17 cellular contexts compared by ENCODE assay signal in genomic region chr13:40943073-40943472, GRCh38.
DNase-seq lines count a peak whose midpoint lies in the region; ATAC-seq, FAIRE-seq and TF ChIP-seq lines count a peak whose summit lies in the region.
"Had no signal": no experiment of that assay in that cellular context is flagged by ENCODE, and none has a peak within 500 bp of the region (broad histone marks: within the 10 kb centered on the region; RNA-seq: fewer than 3 reads in every experiment).

No MANE protein-coding gene starts in this region.

- H3K9me1 ChIP-seq in endothelial cell of umbilical vein (replicated peaks; ENCODE audit: control insufficient read depth, extremely low read depth, insufficient read depth, low read length), result no peaks in the 10 kb centered on the region

- H3K27ac Mint-ChIP-seq in activated T-cell treated with anti-CD3 and anti-CD28 coated beads, Interleukin-2, amount 50 U/mL, for 72 hours, result peak overlapping the region; percentile 64

- H2AFZ ChIP-seq in endothelial cell of umbilical vein (ENCODE audit: low read depth, low read length), result no peak overlapping the region
- H2AFZ ChIP-seq: GM23248 had no signal

- dilution Hi-C loops in endothelial cell of umbilical vein (cut with MboI; ENCODE audit: extremely low pct_ligation_motif_present, low sequenced_read_pairs), result no loop called here

- TF ChIP-seq POLR2A in endothelial cell of umbilical vein (IDR thresholded peaks at IDR 0.05; ENCODE audit: low read depth, low read length) (no peak), tibial nerve (IDR thresholded peaks at IDR 0.05) (no peak)

- no peak overlapping the region for H3K9ac ChIP-seq in endothelial cell of umbilical vein (replicated peaks; ENCODE audit: extremely low read depth, insufficient read depth, low read length)
- H3K9ac ChIP-seq: GM23248 had no signal

- no peaks in the 10 kb centered on the region for H3K27me3 Mint-ChIP-seq in activated T-cell treated with anti-CD3 and anti-CD28 coated beads, Interleukin-2, amount 50 U/mL, for 72 hours (ENCODE audit: low read depth)
- no peaks in the 10 kb centered on the region for H3K27me3 Mint-ChIP-seq in activated T-cell treated with anti-CD3 and anti-CD28 coated beads, Interleukin-2, amount 50 U/mL, for 4 hours (ENCODE audit: low read depth)

- H3K4me1 Mint-ChIP-seq in activated T-cell treated with anti-CD3 and anti-CD28 coated beads, Interleukin-2, amount 50 U/mL, for 72 hours (ENCODE audit: low read depth), result peaks cover 17% of the 10 kb centered on the region
- peaks cover 19% of the 10 kb centered on the region for H3K4me1 Mint-ChIP-seq in activated T-cell treated with anti-CD3 and anti-CD28 coated beads, Interleukin-2, amount 50 U/mL, for 4 hours (ENCODE audit: low read depth)

- POLR2A ChIA-PET in HEK293 (lab: Yijun Ruan, JAX) (no interaction called here), endothelial cell of umbilical vein (lab: Charles Lee) (no interaction called here)

- H3K36me3 Mint-ChIP-seq in activated T-cell treated with anti-CD3 and anti-CD28 coated beads, Interleukin-2, amount 50 U/mL, for 72 hours (ENCODE audit: insufficient read depth in 2 of 2), result peaks cover 9 to 43% of the 10 kb centered on the region in 2 donors
- peaks cover 45% of the 10 kb centered on the region for H3K36me3 Mint-ChIP-seq in activated T-cell treated with anti-CD3 and anti-CD28 coated beads, Interleukin-2, amount 50 U/mL, for 4 hours (ENCODE audit: insufficient read depth)

- H3K36me3 ChIP-seq in HEK293 (ENCODE audit: control insufficient read depth in 2 of 2, insufficient read depth in 1 of 2, low read length in 2 of 2) (peaks cover 0 to 21% of the 10 kb centered on the region in 2 experiments; a peak in 2 of 3 replicates), endothelial cell of umbilical vein (ENCODE audit: control insufficient read depth in 2 of 2, extremely low read depth in 1 of 2, insufficient read depth in 2 of 2, low read length in 2 of 2) (peaks cover 16 to 22% of the 10 kb centered on the region in 2 experiments), pancreas (peaks cover 4 to 48% (median 8%) of the 10 kb centered on the region in 3 donors), tibial nerve (peaks cover 0 to 86% (median 0%) of the 10 kb centered on the region in 3 donors)

- no peak overlapping the region for H3K27ac ChIP-seq in HEK293 (ENCODE audit: extremely low read depth, low read depth, low read length)
- H3K27ac ChIP-seq in endothelial cell of umbilical vein (ENCODE audit: insufficient read depth, low read depth, low read length), result no peak overlapping the region
- no peak overlapping the region for H3K27ac ChIP-seq in pancreas
- H3K27ac ChIP-seq in tibial nerve, result no peak overlapping the region
- H3K27ac ChIP-seq: C4-2B, GM23248 had no signal

- H3K4me3 Mint-ChIP-seq in activated T-cell treated with anti-CD3 and anti-CD28 coated beads, Interleukin-2, amount 50 U/mL, for 72 hours, result no peak overlapping the region
- H3K4me3 Mint-ChIP-seq in activated T-cell treated with anti-CD3 and anti-CD28 coated beads, Interleukin-2, amount 50 U/mL, for 4 hours, result no peak overlapping the region

- no peak for DNase-seq in activated T-cell treated with anti-CD3 and anti-CD28 coated beads, Interleukin-2, amount 50 U/mL, for 72 hours
- DNase-seq in activated T-cell treated with anti-CD3 and anti-CD28 coated beads, Interleukin-2, amount 50 U/mL, for 4 hours, result no peak
- DNase-seq in endothelial cell of umbilical vein (ENCODE audit: low read depth, low spot score) (peak; percentile 24), pancreas (no peak), tibial nerve (ENCODE audit: low spot score in 2 of 2) (no peak), DMS153 (lab: John Stamatoyannopoulos, UW) (no peak)
- DNase-seq: DND-41; GF-D8; GM23248; KBM-7; NCI-H1048; NCI-H2227 treated with DMSO at 0.1 percent for 48 hours; NCI-H526; NK-92 treated with Interleukin-12 subunit alpha and Interleukin-12 subunit beta, amount 100 ng/mL, for 24 hours had no signal

- no peak for ATAC-seq in activated T-cell treated with anti-CD3 and anti-CD28 coated beads, Interleukin-2, amount 50 U/mL, for 72 hours (replicated peaks in 1 of 2)
- no peak for ATAC-seq in activated T-cell treated with anti-CD3 and anti-CD28 coated beads, Interleukin-2, amount 50 U/mL, for 4 hours
- ATAC-seq in pancreas (no peak), HG03025 (IDR thresholded peaks at IDR 0.05; ENCODE audit: low FRiP score, unreplicated experiment) (no peak)

- TF ChIP-seq CTCF in HEK293 (tag by site-specific recombination; IDR thresholded peaks at IDR 0.05) (no peak), endothelial cell of umbilical vein (IDR thresholded peaks at IDR 0.05; ENCODE audit: extremely low read depth in 1 of 2, insufficient read depth in 1 of 2, low read depth in 1 of 2, low read length in 2 of 2) (no peak), pancreas (IDR thresholded peaks at IDR 0.05) (no peak), tibial nerve (IDR thresholded peaks at IDR 0.05) (no peak)

- H3K27me3 ChIP-seq in endothelial cell of umbilical vein (ENCODE audit: control insufficient read depth in 2 of 2, insufficient read depth in 2 of 2, low read length in 2 of 2) (no peaks in the 10 kb centered on the region), pancreas (no peaks in the 10 kb centered on the region), tibial nerve (no peaks in the 10 kb centered on the region)

- H3K4me3 ChIP-seq in HEK293 (ENCODE audit: low read depth, low read length) (no peak overlapping the region), endothelial cell of umbilical vein (replicated peaks in 1 of 3; ENCODE audit: insufficient read depth in 1 of 3, low read depth in 1 of 3, low read length in 3 of 3) (no peak overlapping the region), pancreas (no peak overlapping the region), tibial nerve (no peak overlapping the region)
- H3K4me3 ChIP-seq: GM23248 had no signal

- no peaks in the 10 kb centered on the region for H3K9me3 Mint-ChIP-seq in activated T-cell treated with anti-CD3 and anti-CD28 coated beads, Interleukin-2, amount 50 U/mL, for 72 hours
- no peaks in the 10 kb centered on the region for H3K9me3 Mint-ChIP-seq in activated T-cell treated with anti-CD3 and anti-CD28 coated beads, Interleukin-2, amount 50 U/mL, for 4 hours

- no peak overlapping the region for H3K4me2 ChIP-seq in endothelial cell of umbilical vein (ENCODE audit: insufficient read depth, low read length)

- H4K20me1 ChIP-seq in endothelial cell of umbilical vein (replicated peaks; ENCODE audit: control insufficient read depth, extremely low read depth, insufficient read depth, low read length), result no peaks in the 10 kb centered on the region

- FAIRE-seq in endothelial cell of umbilical vein (lab: Jason Lieb, UNC) (no peak), pancreas (lab: Jason Lieb, UNC) (peak; percentile 9)

- H3K9me3 ChIP-seq in HEK293 (ENCODE audit: control insufficient read depth, insufficient read depth, low read depth, low read length) (no peaks in the 10 kb centered on the region), endothelial cell of umbilical vein (replicated peaks; ENCODE audit: control insufficient read depth, insufficient read depth, low read length) (no peaks in the 10 kb centered on the region), pancreas (no peaks in the 10 kb centered on the region), tibial nerve (no peaks in the 10 kb centered on the region)

- H3K4me1 ChIP-seq in HEK293 (ENCODE audit: control insufficient read depth, insufficient read depth, low read length), result no peaks in the 10 kb centered on the region; the same call in 1 of the 2 replicates
- H3K4me1 ChIP-seq in endothelial cell of umbilical vein (ENCODE audit: control insufficient read depth, extremely low read depth, insufficient read depth, low read length), result no peaks in the 10 kb centered on the region
- H3K4me1 ChIP-seq in pancreas, result no peaks in the 10 kb centered on the region
- peaks cover 0 to 8% (median 0%) of the 10 kb centered on the region in 4 donors for H3K4me1 ChIP-seq in tibial nerve

- CTCF ChIA-PET in HEK293 (lab: Yijun Ruan, JAX) (no interaction called here), endothelial cell of umbilical vein (lab: Charles Lee) (interaction anchor here (1.1 kb wide), 1 partner anchor 9 kb away, joined by 5 read pairs; no protein-coding TSS in a partner anchor)

- intact Hi-C loops in endothelial cell of umbilical vein (cut with micrococcal nuclease) (no loop called here), pancreas (cut with DNase I) (no loop called here)

- H3K79me2 ChIP-seq in endothelial cell of umbilical vein (ENCODE audit: control insufficient read depth, insufficient read depth, low read length), result peaks cover 4% of the 10 kb centered on the region

- BruUV-seq in endothelial cell of umbilical vein (replicated peaks; lab: Mats Ljungman, UMichigan), result no TSS peak

- no peak for TF ChIP-seq EP300 in tibial nerve (IDR thresholded peaks at IDR 0.05)

TF ChIP-seq in HEK293, 187 proteins besides CTCF, POLR2A, EP300 and RAD21 (continues in another document):
- TF ChIP-seq ZNF146 (tag by site-specific recombination; IDR thresholded peaks at IDR 0.05) (no peak), HOXD13 (CRISPR knock-in tag; IDR thresholded peaks at IDR 0.05; ENCODE audit: borderline replicate concordance) (no peak), ZNF701 (tag by site-specific recombination; IDR thresholded peaks at IDR 0.05) (no peak)

TF ChIP-seq in endothelial cell of umbilical vein, 7 proteins besides CTCF, POLR2A, EP300 and RAD21:
- TF ChIP-seq GATA2 (IDR thresholded peaks at IDR 0.05; ENCODE audit: insufficient read depth, insufficient read length, low read depth, low read length) (no peak), MYC (IDR thresholded peaks at IDR 0.05; ENCODE audit: low read depth, low read length) (no peak), JUN (IDR thresholded peaks at IDR 0.05; ENCODE audit: borderline replicate concordance, insufficient read depth, insufficient read length, low read depth) (no peak), FOS (IDR thresholded peaks at IDR 0.05; ENCODE audit: borderline replicate concordance, insufficient read depth, low read length) (no peak), POLR2AphosphoS5 (IDR thresholded peaks at IDR 0.05; ENCODE audit: insufficient read depth, low read depth, low read length) (no peak), EZH2 (IDR thresholded peaks at IDR 0.05; ENCODE audit: borderline replicate concordance, low read depth, low read length, severe bottlenecking) (no peak), MAX (IDR thresholded peaks at IDR 0.05; ENCODE audit: insufficient read depth, insufficient read length) (no peak)
